Comparison of ENCODE assay signal across 7 cellular contexts in genomic region chr18:56654280-56654679, GRCh38. TPM values are rescaled to one million over a fixed set of nuclear protein-coding genes. Genes with fewer than 3 reads are reported as not detected.
DNase-seq lines count a peak whose midpoint lies in the region; ATAC-seq and TF ChIP-seq lines count a peak whose summit lies in the region.
"Not testable (repeated sequence)": the region's sequence is repeated elsewhere in the genome, so short reads cannot be mapped to it uniquely, and the experiment has no call there.

No MANE protein-coding gene starts in this region.

- TF ChIP-seq CTCF in neutrophil (IDR thresholded peaks at IDR 0.05): not testable (repeated sequence)

- H3K27ac ChIP-seq in CD4-positive, alpha-beta memory T cell (ENCODE audit: low read depth, low read length): not testable (repeated sequence)
- H3K27ac ChIP-seq in neutrophil: peak overlapping the region; percentile 95

- not testable (repeated sequence) for DNase-seq in CD4-positive, alpha-beta memory T cell; T-helper 17 cell; activated T-cell treated with anti-CD3 and anti-CD28 coated beads, Interleukin-2, amount 50 U/mL, for 24 hours; activated naive CD4-positive, alpha-beta T cell treated with anti-CD3 and anti-CD28 coated beads, Interleukin-2, amount 10 ng/mL, durations not matched to agents 7 days and 5 days; central memory CD8-positive, alpha-beta T cell (ENCODE audit: low spot score in 2 of 2); naive thymus-derived CD8-positive, alpha-beta T cell

- peak overlapping the region in 5 of 7 donors; percentile 29 to 96 (median 78) for H3K27ac Mint-ChIP-seq in CD4-positive, alpha-beta memory T cell
- peak overlapping the region; percentile 85 for H3K27ac Mint-ChIP-seq in T-helper 17 cell
- peak overlapping the region; percentile 22 for H3K27ac Mint-ChIP-seq in activated T-cell treated with anti-CD3 and anti-CD28 coated beads, Interleukin-2, amount 50 U/mL, for 24 hours
- peak overlapping the region; percentile 19 for H3K27ac Mint-ChIP-seq in activated naive CD4-positive, alpha-beta T cell treated with anti-CD3 and anti-CD28 coated beads, Interleukin-2, amount 10 ng/mL, durations not matched to agents 7 days and 5 days
- H3K27ac Mint-ChIP-seq in central memory CD8-positive, alpha-beta T cell (ENCODE audit: low read depth): peak overlapping the region; percentile 68
- peak overlapping the region in 9 of 10 donors; percentile 10 to 95 (median 56) for H3K27ac Mint-ChIP-seq in naive thymus-derived CD8-positive, alpha-beta T cell

- H3K36me3 ChIP-seq in CD4-positive, alpha-beta memory T cell (ENCODE audit: insufficient read depth, low read length); neutrophil: not testable (repeated sequence)

- H3K36me3 Mint-ChIP-seq in CD4-positive, alpha-beta memory T cell; T-helper 17 cell (ENCODE audit: low read depth); naive thymus-derived CD8-positive, alpha-beta T cell: not testable (repeated sequence)
- H3K36me3 Mint-ChIP-seq in activated T-cell treated with anti-CD3 and anti-CD28 coated beads, Interleukin-2, amount 50 U/mL, for 24 hours (ENCODE audit: low read depth): peaks cover 24% of the 10 kb centered on the region
- peaks cover 17% of the 10 kb centered on the region for H3K36me3 Mint-ChIP-seq in activated naive CD4-positive, alpha-beta T cell treated with anti-CD3 and anti-CD28 coated beads, Interleukin-2, amount 10 ng/mL, durations not matched to agents 7 days and 5 days
- H3K36me3 Mint-ChIP-seq in central memory CD8-positive, alpha-beta T cell (ENCODE audit: insufficient read depth): peaks cover 13% of the 10 kb centered on the region

- H3K27me3 ChIP-seq in CD4-positive, alpha-beta memory T cell (ENCODE audit: insufficient read depth, low read length); neutrophil: not testable (repeated sequence)

- POLR2A ChIA-PET in CD4-positive, alpha-beta memory T cell (lab: Charles Lee; ENCODE audit: partially characterized antibody): interaction anchor here (1.5 to 1.8 kb wide), 2 partner anchors 16 to 31 kb away, joined by 3 to 6 read pairs; partner anchors contain the start of gene TXNL1
- POLR2A ChIA-PET in naive thymus-derived CD8-positive, alpha-beta T cell (lab: Charles Lee): not testable (repeated sequence)

- CTCF ChIA-PET in CD4-positive, alpha-beta memory T cell (lab: Charles Lee; ENCODE audit: partially characterized antibody): not testable (repeated sequence)
- CTCF ChIA-PET in activated naive CD4-positive, alpha-beta T cell treated with anti-CD3 and anti-CD28 coated beads, Interleukin-2, amount 10 ng/mL, durations not matched to agents 7 days and 5 days (lab: Charles Lee): interaction anchor here (0.7 kb wide), 1 partner anchor 50 kb away, joined by 3 read pairs; no protein-coding TSS in a partner anchor

- H3K4me1 ChIP-seq in CD4-positive, alpha-beta memory T cell (ENCODE audit: insufficient read depth, low read length): peaks cover 52% of the 10 kb centered on the region
- peaks cover 45 to 53% of the 10 kb centered on the region in 2 experiments for H3K4me1 ChIP-seq in neutrophil (ENCODE audit: control insufficient read depth in 1 of 2, insufficient read depth in 1 of 2, low read depth in 1 of 2, low read length in 1 of 2)

- H3K4me3 Mint-ChIP-seq in CD4-positive, alpha-beta memory T cell: peak overlapping the region in 2 of 8 donors; percentile 13 to 17
- H3K4me3 Mint-ChIP-seq in T-helper 17 cell; activated T-cell treated with anti-CD3 and anti-CD28 coated beads, Interleukin-2, amount 50 U/mL, for 24 hours; activated naive CD4-positive, alpha-beta T cell treated with anti-CD3 and anti-CD28 coated beads, Interleukin-2, amount 10 ng/mL, durations not matched to agents 7 days and 5 days; central memory CD8-positive, alpha-beta T cell: not testable (repeated sequence)
- H3K4me3 Mint-ChIP-seq in naive thymus-derived CD8-positive, alpha-beta T cell: peak overlapping the region in 6 of 10 donors; percentile 20 to 62 (median 40)

- not testable (repeated sequence) for H3K4me3 ChIP-seq in CD4-positive, alpha-beta memory T cell (ENCODE audit: low read length in 2 of 2); neutrophil (ENCODE audit: low read depth in 1 of 2, low read length in 1 of 2)

- not testable (repeated sequence) for H3K9me3 Mint-ChIP-seq in CD4-positive, alpha-beta memory T cell; activated T-cell treated with anti-CD3 and anti-CD28 coated beads, Interleukin-2, amount 50 U/mL, for 24 hours; activated naive CD4-positive, alpha-beta T cell treated with anti-CD3 and anti-CD28 coated beads, Interleukin-2, amount 10 ng/mL, durations not matched to agents 7 days and 5 days; central memory CD8-positive, alpha-beta T cell; naive thymus-derived CD8-positive, alpha-beta T cell

- H3K9me3 ChIP-seq in CD4-positive, alpha-beta memory T cell (ENCODE audit: control insufficient read depth in 1 of 2, low read length in 2 of 2); T-helper 17 cell (ENCODE audit: control insufficient read depth, low read length, poor library complexity, severe bottlenecking); neutrophil: not testable (repeated sequence)

- intact Hi-C loops in CD4-positive, alpha-beta memory T cell (cut with micrococcal nuclease): not testable (repeated sequence)

- ATAC-seq in T-helper 17 cell; central memory CD8-positive, alpha-beta T cell (replicated peaks; ENCODE audit: extremely low read depth, poor library complexity, severe bottlenecking); naive thymus-derived CD8-positive, alpha-beta T cell: not testable (repeated sequence)

- H3K27me3 Mint-ChIP-seq in CD4-positive, alpha-beta memory T cell; T-helper 17 cell; activated T-cell treated with anti-CD3 and anti-CD28 coated beads, Interleukin-2, amount 50 U/mL, for 24 hours; activated naive CD4-positive, alpha-beta T cell treated with anti-CD3 and anti-CD28 coated beads, Interleukin-2, amount 10 ng/mL, durations not matched to agents 7 days and 5 days; central memory CD8-positive, alpha-beta T cell; naive thymus-derived CD8-positive, alpha-beta T cell: not testable (repeated sequence)

- H3K4me1 Mint-ChIP-seq in CD4-positive, alpha-beta memory T cell: peaks cover 36 to 59% (median 50%) of the 10 kb centered on the region in 4 donors
- peaks cover 50% of the 10 kb centered on the region for H3K4me1 Mint-ChIP-seq in T-helper 17 cell
- H3K4me1 Mint-ChIP-seq in activated T-cell treated with anti-CD3 and anti-CD28 coated beads, Interleukin-2, amount 50 U/mL, for 24 hours (ENCODE audit: low read depth): peaks cover 60% of the 10 kb centered on the region
- peaks cover 53% of the 10 kb centered on the region for H3K4me1 Mint-ChIP-seq in activated naive CD4-positive, alpha-beta T cell treated with anti-CD3 and anti-CD28 coated beads, Interleukin-2, amount 10 ng/mL, durations not matched to agents 7 days and 5 days
- H3K4me1 Mint-ChIP-seq in central memory CD8-positive, alpha-beta T cell: peaks cover 42% of the 10 kb centered on the region
- peaks cover 26 to 59% (median 57%) of the 10 kb centered on the region in 4 donors for H3K4me1 Mint-ChIP-seq in naive thymus-derived CD8-positive, alpha-beta T cell

RNA-seq across cellular contexts. Expression of gene WDR7, which starts 3.1 kb away (rescaled TPM):
- total RNA-seq in CD4-positive, alpha-beta memory T cell: 10 to 100 TPM; 44.3 to 50.8 TPM
- polyA plus RNA-seq in CD4-positive, alpha-beta memory T cell: 10 to 100 TPM; 22.3 to 28.0 TPM
- total RNA-seq in T-helper 17 cell: 10 to 100 TPM; 47.0 to 62.2 TPM
- total RNA-seq in naive thymus-derived CD8-positive, alpha-beta T cell: 10 to 100 TPM; 34.0 to 42.7 TPM
- 10 to 100 TPM; 17.8 to 27.1 (median 21.8) TPM for polyA plus RNA-seq in naive thymus-derived CD8-positive, alpha-beta T cell

RNA-seq across cellular contexts. Expression of gene TXNL1, which starts 15.9 kb away (rescaled TPM):
- total RNA-seq in CD4-positive, alpha-beta memory T cell: 10 to 100 TPM; 41.4 to 42.3 TPM
- 10 to 100 TPM; 41.1 to 52.9 TPM for polyA plus RNA-seq in CD4-positive, alpha-beta memory T cell
- 10 to 100 TPM; 36.1 to 39.3 TPM for total RNA-seq in T-helper 17 cell
- total RNA-seq in naive thymus-derived CD8-positive, alpha-beta T cell: 10 to 100 TPM; 45.6 to 48.1 TPM
- 10 to 100 TPM; 48.1 to 50.3 (median 49.1) TPM for polyA plus RNA-seq in naive thymus-derived CD8-positive, alpha-beta T cell

Comparison
In these comparisons a context has a peak if more than half of its experiments do, and no peak if none do; other contexts are left out.
1. H3K27ac Mint-ChIP-seq: peak in every context shown above with its lines; median percentile 85 in T-helper 17 cell; 78 in CD4-positive, alpha-beta memory T cell; 68 in central memory CD8-positive, alpha-beta T cell; 56 in naive thymus-derived CD8-positive, alpha-beta T cell; 22 in activated T-cell treated with anti-CD3 and anti-CD28 coated beads, Interleukin-2, amount 50 U/mL, for 24 hours; 19 in activated naive CD4-positive, alpha-beta T cell treated with anti-CD3 and anti-CD28 coated beads, Interleukin-2, amount 10 ng/mL, durations not matched to agents 7 days and 5 days.